ENCODE assay signal across 8 cellular contexts in genomic region chr1:160219062-160219929, GRCh38. TPM values are rescaled to one million over a fixed set of nuclear protein-coding genes. Genes with fewer than 3 reads are reported as not detected.
DNase-seq lines count a peak whose midpoint lies in the region; FAIRE-seq and TF ChIP-seq lines count a peak whose summit lies in the region.

No MANE protein-coding gene starts in this region.

- H3K4me3 ChIP-seq in Loucy (ENCODE audit: low read length, poor library complexity, severe bottlenecking) (no peak overlapping the region), kidney (ENCODE audit: low read length in 2 of 2) (no peak overlapping the region), stomach smooth muscle (ENCODE audit: low read length in 2 of 2) (no peak overlapping the region)
- no peak overlapping the region for H3K4me3 ChIP-seq in CD4-positive, alpha-beta memory T cell (ENCODE audit: low read length in 2 of 2)

- H3K36me3 ChIP-seq in Loucy (ENCODE audit: insufficient read depth, low read length) (peaks cover 98% of the 10 kb centered on the region; the same call in 1 of the 2 replicates), kidney (ENCODE audit: control insufficient read depth in 1 of 2, insufficient read depth in 2 of 2, low read length in 2 of 2) (peaks cover 61 to 89% of the 10 kb centered on the region in 2 donors), stomach smooth muscle (ENCODE audit: control insufficient read depth in 2 of 2, insufficient read depth in 2 of 2, low read length in 2 of 2) (peaks cover 54 to 73% of the 10 kb centered on the region in 2 donors)
- peaks cover 90% of the 10 kb centered on the region for H3K36me3 ChIP-seq in CD4-positive, alpha-beta memory T cell (ENCODE audit: insufficient read depth, low read length)

- H3K27ac ChIP-seq in kidney (ENCODE audit: low read depth in 2 of 2, low read length in 2 of 2) = peak overlapping the region in 1 of 2 donors; percentile 17
- peak overlapping the region; percentile 82 for H3K27ac ChIP-seq in stomach smooth muscle (ENCODE audit: low read length)
- no peak overlapping the region for H3K27ac ChIP-seq in CD4-positive, alpha-beta memory T cell (ENCODE audit: low read depth, low read length)

- no peak overlapping the region for H3K27ac Mint-ChIP-seq in Calu3 (ENCODE audit: unreplicated experiment)
- H3K27ac Mint-ChIP-seq in brain = peak overlapping the region; percentile 60 to 95 (median 91)
- H3K27ac Mint-ChIP-seq in CD4-positive, alpha-beta memory T cell = peak overlapping the region in 3 of 7 donors; percentile 7 to 46 (median 16)

- H3K9me3 ChIP-seq in Loucy (ENCODE audit: insufficient read depth, low read depth, low read length) (no peaks in the 10 kb centered on the region), kidney (ENCODE audit: control insufficient read depth in 1 of 2, low read length in 2 of 2) (no peaks in the 10 kb centered on the region), stomach smooth muscle (ENCODE audit: control insufficient read depth in 2 of 2, low read length in 2 of 2) (no peaks in the 10 kb centered on the region)
- no peaks in the 10 kb centered on the region for H3K9me3 ChIP-seq in CD4-positive, alpha-beta memory T cell (ENCODE audit: control insufficient read depth in 1 of 2, low read length in 2 of 2)

- H3K9me2 ChIP-seq in Loucy (replicated peaks; ENCODE audit: low read depth, low read length) = no peaks in the 10 kb centered on the region

- H3K79me2 ChIP-seq in Loucy (ENCODE audit: insufficient read depth, low read length) = no peaks in the 10 kb centered on the region

- no peak overlapping the region for H2AFZ ChIP-seq in Loucy (ENCODE audit: low read length)

- H3F3A ChIP-seq in Loucy (ENCODE audit: low read depth) = no peaks in the 10 kb centered on the region

- TF ChIP-seq CTCF in Calu3 (IDR thresholded peaks at IDR 0.05; ENCODE audit: unreplicated experiment) (peak; percentile 36), Loucy (conservative IDR thresholded peaks at IDR 0.05; ENCODE audit: low read length) (peak; percentile 45), brain (conservative IDR thresholded peaks at IDR 0.05) (peak; percentile 70 to 76), kidney (IDR thresholded peaks at IDR 0.05; ENCODE audit: borderline replicate concordance, extremely low read depth, insufficient read depth) (peak; percentile 51)

- H3K36me3 Mint-ChIP-seq in Calu3 (ENCODE audit: insufficient read depth, unreplicated experiment) (peaks cover 31% of the 10 kb centered on the region), brain (peaks cover 60% of the 10 kb centered on the region)
- peaks cover 57 to 93% of the 10 kb centered on the region in 2 donors for H3K36me3 Mint-ChIP-seq in CD4-positive, alpha-beta memory T cell

- no peak overlapping the region for H3K4me2 ChIP-seq in Loucy (ENCODE audit: low read depth, low read length, poor library complexity, severe bottlenecking)

- FAIRE-seq in kidney (lab: Jason Lieb, UNC) = no peak

- CTCF ChIA-PET in Calu3 (lab: Charles Lee) = interaction anchor here (0.6 to 4.2 kb wide), 16 partner anchors 8 to 173 kb away, joined by 3 to 92 read pairs (median 3); partner anchors contain the start of gene KCNJ10
- CTCF ChIA-PET in CD4-positive, alpha-beta memory T cell (lab: Charles Lee; ENCODE audit: partially characterized antibody) = interaction anchor here (0.8 to 3.7 kb wide), 14 partner anchors 9 to 213 kb away, joined by 3 to 16 read pairs (median 4); no protein-coding TSS in a partner anchor

- H3K27me3 ChIP-seq in Loucy (ENCODE audit: insufficient read depth, low read length, poor library complexity, severe bottlenecking) = no peaks in the 10 kb centered on the region
- H3K27me3 ChIP-seq in stomach smooth muscle (ENCODE audit: control insufficient read depth in 1 of 2, insufficient read depth in 2 of 2, low read length in 2 of 2) = no peaks in the 10 kb centered on the region
- no peaks in the 10 kb centered on the region for H3K27me3 ChIP-seq in CD4-positive, alpha-beta memory T cell (ENCODE audit: insufficient read depth, low read length)

- H3K4me3 Mint-ChIP-seq in Calu3 (ENCODE audit: low read depth, unreplicated experiment) = no peak overlapping the region
- H3K4me3 Mint-ChIP-seq in brain = no peak overlapping the region
- H3K4me3 Mint-ChIP-seq in CD4-positive, alpha-beta memory T cell = no peak overlapping the region

- no TSS peak for BruUV-seq in Calu3 (replicated peaks; lab: Mats Ljungman, UMichigan)

- no peaks in the 10 kb centered on the region for H4K20me1 ChIP-seq in Loucy (ENCODE audit: insufficient read depth, low read length, poor library complexity, severe bottlenecking)

- no peaks in the 10 kb centered on the region for H3K4me1 ChIP-seq in Loucy (ENCODE audit: insufficient read depth, low read length, poor library complexity, severe bottlenecking)
- H3K4me1 ChIP-seq in kidney (ENCODE audit: control insufficient read depth in 1 of 2, insufficient read depth in 1 of 2, low read depth in 1 of 2, low read length in 2 of 2) = peaks cover 3 to 5% of the 10 kb centered on the region in 2 donors
- peaks cover 36% of the 10 kb centered on the region for H3K4me1 ChIP-seq in stomach smooth muscle (ENCODE audit: control insufficient read depth, insufficient read depth, low read length)
- no peaks in the 10 kb centered on the region for H3K4me1 ChIP-seq in CD4-positive, alpha-beta memory T cell (ENCODE audit: insufficient read depth, low read length)

- H3K4me1 Mint-ChIP-seq in Calu3 (ENCODE audit: low read depth, unreplicated experiment) (no peaks in the 10 kb centered on the region), brain (peaks cover 66% of the 10 kb centered on the region)
- H3K4me1 Mint-ChIP-seq in CD4-positive, alpha-beta memory T cell = no peaks in the 10 kb centered on the region

- H3K9me3 Mint-ChIP-seq in Calu3 (ENCODE audit: low read depth, unreplicated experiment) (no peaks in the 10 kb centered on the region), brain (no peaks in the 10 kb centered on the region)
- H3K9me3 Mint-ChIP-seq in CD4-positive, alpha-beta memory T cell = no peaks in the 10 kb centered on the region

- POLR2A ChIA-PET in CD4-positive, alpha-beta memory T cell (lab: Charles Lee; ENCODE audit: partially characterized antibody) = interaction anchor here (1.4 to 1.5 kb wide), 2 partner anchors 9 to 65 kb away, joined by 3 to 10 read pairs; no protein-coding TSS in a partner anchor

- intact Hi-C loops in Calu3 (cut with micrococcal nuclease; ENCODE audit: unreplicated experiment) = loop anchor here (1.0 kb wide), 2 partner anchors 26 to 119 kb away; no protein-coding TSS in a partner anchor
- intact Hi-C loops in kidney (cut with DNase I) = no loop called here
- intact Hi-C loops in CD4-positive, alpha-beta memory T cell (cut with micrococcal nuclease) = no loop called here

- no peaks in the 10 kb centered on the region for H3K27me3 Mint-ChIP-seq in Calu3 (ENCODE audit: unreplicated experiment)
- H3K27me3 Mint-ChIP-seq in brain = no peaks in the 10 kb centered on the region
- H3K27me3 Mint-ChIP-seq in CD4-positive, alpha-beta memory T cell = no peaks in the 10 kb centered on the region

- H3K9ac ChIP-seq in Loucy (ENCODE audit: low read depth, low read length, poor library complexity, severe bottlenecking) (no peak overlapping the region), kidney (ENCODE audit: low read length in 2 of 2) (no peak overlapping the region), stomach smooth muscle (ENCODE audit: low read length in 2 of 2) (peak overlapping the region; percentile 3 to 64)

- DNase-seq in Calu3 (peak; percentile 60), kidney (no peak), NCI-H1048 (lab: John Stamatoyannopoulos, UW) (no peak)
- no peak for DNase-seq in effector CD8-positive, alpha-beta T cell (lab: John Stamatoyannopoulos, UW)
- no peak for DNase-seq in CD4-positive, alpha-beta memory T cell

RNA-seq across cellular contexts. Expression of gene PEA15, which starts 14.1 kb away (rescaled TPM):
- total RNA-seq in Calu3 (2022) (128 and 153 TPM in 2 replicates), kidney (112 TPM)
- polyA plus RNA-seq in brain (ENCODE audit: insufficient read depth, low read depth, low replicate concordance) (772 TPM), kidney (ENCODE audit: insufficient read depth, low read depth, low replicate concordance) (143 TPM)
- 10 to 100 TPM; 23.1 to 25.1 TPM for total RNA-seq in CD4-positive, alpha-beta memory T cell
- polyA plus RNA-seq in CD4-positive, alpha-beta memory T cell = 10 to 100 TPM in 1 of 2 donors, 1 to 10 TPM in 1; 7.6 to 10.0 TPM

RNA-seq across cellular contexts. Expression of gene CASQ1, which starts 28.9 kb away (rescaled TPM):
- total RNA-seq in Calu3 (2022) (not detected in 2 replicates), kidney (0.57 TPM)
- polyA plus RNA-seq in brain (ENCODE audit: insufficient read depth, low read depth, low replicate concordance) (4.6 TPM), kidney (ENCODE audit: insufficient read depth, low read depth, low replicate concordance) (not detected)
- total RNA-seq in CD4-positive, alpha-beta memory T cell = not detected
- not detected for polyA plus RNA-seq in CD4-positive, alpha-beta memory T cell

RNA-seq across cellular contexts. Expression of gene DCAF8, which starts 43.1 kb away (rescaled TPM):
- total RNA-seq in Calu3 (2022) (119 and 126 TPM in 2 replicates), kidney (136 TPM)
- polyA plus RNA-seq in brain (ENCODE audit: insufficient read depth, low read depth, low replicate concordance) (55.2 TPM), kidney (ENCODE audit: insufficient read depth, low read depth, low replicate concordance) (69.6 TPM)
- total RNA-seq in CD4-positive, alpha-beta memory T cell = 100 to 1,000 TPM; 211 to 223 TPM
- polyA plus RNA-seq in CD4-positive, alpha-beta memory T cell = 10 to 100 TPM; 57.5 to 67.8 TPM

Comparison
In these comparisons a context has a peak if more than half of its experiments do, and no peak if none do; other contexts are left out.
1. H3K9ac ChIP-seq: peak in stomach smooth muscle (2 of 2); none in Loucy (single experiment) and kidney (0 of 2).
2. Peak in every context shown above with its lines, with median percentiles within 50 percentile points of each other: CTCF ChIP-seq.